8 cellular contexts compared by ENCODE assay signal in the genomic region with DNA sequence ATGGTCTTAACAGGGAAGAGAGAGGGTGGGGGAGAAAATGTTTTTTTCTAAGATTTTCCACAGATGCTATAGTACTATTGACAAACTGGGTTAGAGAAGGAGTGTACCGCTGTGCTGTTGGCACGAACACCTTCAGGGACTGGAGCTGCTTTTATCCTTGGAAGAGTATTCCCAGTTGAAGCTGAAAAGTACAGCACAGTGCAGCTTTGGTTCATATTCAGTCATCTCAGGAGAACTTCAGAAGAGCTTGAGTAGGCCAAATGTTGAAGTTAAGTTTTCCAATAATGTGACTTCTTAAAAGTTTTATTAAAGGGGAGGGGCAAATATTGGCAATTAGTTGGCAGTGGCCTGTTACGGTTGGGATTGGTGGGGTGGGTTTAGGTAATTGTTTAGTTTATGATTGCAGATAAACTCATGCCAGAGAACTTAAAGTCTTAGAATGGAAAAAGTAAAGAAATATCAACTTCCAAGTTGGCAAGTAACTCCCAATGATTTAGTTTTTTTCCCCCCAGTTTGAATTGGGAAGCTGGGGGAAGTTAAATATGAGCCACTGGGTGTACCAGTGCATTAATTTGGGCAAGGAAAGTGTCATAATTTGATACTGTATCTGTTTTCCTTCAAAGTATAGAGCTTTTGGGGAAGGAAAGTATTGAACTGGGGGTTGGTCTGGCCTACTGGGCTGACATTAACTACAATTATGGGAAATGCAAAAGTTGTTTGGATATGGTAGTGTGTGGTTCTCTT. TPM values are rescaled to one million over a fixed set of nuclear protein-coding genes. Genes with fewer than 3 reads are reported as not detected.
DNase-seq lines count a peak whose midpoint lies in the region; ATAC-seq, FAIRE-seq and TF ChIP-seq lines count a peak whose summit lies in the region.

No MANE protein-coding gene starts in this region.

- TF ChIP-seq CTCF in heart left ventricle (IDR thresholded peaks at IDR 0.05) (no peak), WI38 (IDR thresholded peaks at IDR 0.05; ENCODE audit: low read depth, low read length) (no peak), kidney (IDR thresholded peaks at IDR 0.05; ENCODE audit: borderline replicate concordance, extremely low read depth, insufficient read depth) (no peak), upper lobe of right lung (IDR thresholded peaks at IDR 0.05) (no peak)

- H3K4me3 ChIP-seq in heart left ventricle (peak overlapping the region; percentile 70 to 90 (median 81)), WI38 (ENCODE audit: low read depth, low read length) (peak overlapping the region; percentile 98), kidney (ENCODE audit: low read length in 2 of 2) (peak overlapping the region; percentile 93 to 97), upper lobe of right lung (peak overlapping the region; percentile 79)

- H3K4me1 ChIP-seq in heart left ventricle = peaks cover 0 to 36% (median 22%) of the 10 kb centered on the region in 12 donors
- H3K4me1 ChIP-seq in kidney (ENCODE audit: control insufficient read depth in 1 of 2, insufficient read depth in 1 of 2, low read depth in 1 of 2, low read length in 2 of 2) = peaks cover 9 to 13% of the 10 kb centered on the region in 2 donors
- peaks cover 24% of the 10 kb centered on the region for H3K4me1 ChIP-seq in upper lobe of right lung

- TF ChIP-seq POLR2A in heart left ventricle (IDR thresholded peaks at IDR 0.05) = peak in 1 of 2 donors; percentile 9

- FAIRE-seq in kidney (lab: Jason Lieb, UNC) = no peak

- ATAC-seq in heart left ventricle = no peak
- no peak for ATAC-seq in left ventricle myocardium superior
- no peak for ATAC-seq in upper lobe of right lung
- no peak for ATAC-seq in GM18870 (IDR thresholded peaks at IDR 0.05; ENCODE audit: unreplicated experiment)

- 0 to 1% (median 0%) methylated on average over 3 of the region's 3 CpGs for WGBS in heart left ventricle, 4 donors

- DNase-seq in heart left ventricle (peak in 1 of 5 donors; percentile 18), left ventricle myocardium superior (no peak), kidney (no peak), upper lobe of right lung (no peak), anterior cingulate cortex (lab: John Stamatoyannopoulos, UW) (no peak), D341Med (ENCODE audit: low spot score) (no peak)

- peak overlapping the region; percentile 100 for H3K9ac ChIP-seq in kidney (ENCODE audit: low read length in 2 of 2)

- H3K9me3 ChIP-seq in heart left ventricle (no peaks in the 10 kb centered on the region), kidney (ENCODE audit: control insufficient read depth in 1 of 2, low read length in 2 of 2) (no peaks in the 10 kb centered on the region), upper lobe of right lung (no peaks in the 10 kb centered on the region)

- H3K36me3 ChIP-seq in heart left ventricle (peaks cover 15 to 66% (median 56%) of the 10 kb centered on the region in 9 donors), kidney (ENCODE audit: control insufficient read depth in 1 of 2, insufficient read depth in 2 of 2, low read length in 2 of 2) (peaks cover 38 to 66% of the 10 kb centered on the region in 2 donors), upper lobe of right lung (peaks cover 57% of the 10 kb centered on the region)

- no peaks in the 10 kb centered on the region for H3K27me3 ChIP-seq in heart left ventricle
- H3K27me3 ChIP-seq in upper lobe of right lung = no peaks in the 10 kb centered on the region

- intact Hi-C loops in heart left ventricle (cut with DNase I) (no loop called here), left ventricle myocardium superior (cut with micrococcal nuclease) (loop anchor here (5.0 kb wide), 1 partner anchor 74 kb away; no protein-coding TSS in a partner anchor), kidney (cut with DNase I) (loop anchor here (5.0 kb wide), 1 partner anchor 74 kb away; no protein-coding TSS in a partner anchor), upper lobe of right lung (cut with DNase I) (loop anchor here (5.0 kb wide), 1 partner anchor 74 kb away; no protein-coding TSS in a partner anchor)

- H3K27ac ChIP-seq in heart left ventricle (peak overlapping the region; percentile 90 to 100 (median 99)), kidney (ENCODE audit: low read depth in 2 of 2, low read length in 2 of 2) (peak overlapping the region; percentile 99), upper lobe of right lung (peak overlapping the region; percentile 100)

RNA-seq across cellular contexts. Expression of a gene that starts 2.9 kb away (rescaled TPM):
- total RNA-seq in heart left ventricle (1,000 to 10,000 TPM; 1,047 to 9,662 (median 6,606) TPM), left ventricle myocardium superior (7,191 TPM), kidney (15,262 TPM), upper lobe of right lung (11,917 TPM)
- polyA plus RNA-seq in heart left ventricle (1,000 to 10,000 TPM; 1,168 to 4,497 TPM), kidney (ENCODE audit: insufficient read depth, low read depth, low replicate concordance) (219 TPM)

RNA-seq across cellular contexts. Expression of a gene that starts 23.2 kb away (rescaled TPM):
- 100 to 1,000 TPM in 1 of 9 donors, 10 to 100 TPM in 8; 51.6 to 135 (median 62.2) TPM for total RNA-seq in heart left ventricle
- polyA plus RNA-seq in heart left ventricle = 10 to 100 TPM; 86.6 to 90.2 TPM
- total RNA-seq in left ventricle myocardium superior = 60.4 TPM
- 72.2 TPM for total RNA-seq in kidney
- 78.9 TPM for polyA plus RNA-seq in kidney (ENCODE audit: insufficient read depth, low read depth, low replicate concordance)
- 74.4 TPM for total RNA-seq in upper lobe of right lung

RNA-seq across cellular contexts. Expression of a gene that starts 56.5 kb away (rescaled TPM):
- total RNA-seq in heart left ventricle (100 to 1,000 TPM in 1 of 9 donors, 10 to 100 TPM in 8; 51.4 to 125 (median 88.9) TPM), left ventricle myocardium superior (77.5 TPM), kidney (165 TPM), upper lobe of right lung (128 TPM)
- polyA plus RNA-seq in heart left ventricle (10 to 100 TPM; 26.3 to 36.3 TPM), kidney (ENCODE audit: insufficient read depth, low read depth, low replicate concordance) (61.6 TPM)

Comparison
In these comparisons a context has a peak if more than half of its experiments do, and no peak if none do; other contexts are left out.
1. intact Hi-C loops: an anchor here in left ventricle myocardium superior (5.0 kb wide), kidney (5.0 kb wide) and upper lobe of right lung (5.0 kb wide); none called in heart left ventricle.